17 cellular contexts compared by ENCODE assay signal in genomic region chr20:22430154-22430745, GRCh38.
DNase-seq lines count a peak whose midpoint lies in the region; ATAC-seq, FAIRE-seq and TF ChIP-seq lines count a peak whose summit lies in the region.
"Had no signal": no experiment of that assay in that cellular context is flagged by ENCODE, and none has a peak within 500 bp of the region (broad histone marks: within the 10 kb centered on the region; RNA-seq: fewer than 3 reads in every experiment).

No MANE protein-coding gene starts in this region.

- H3K27ac ChIP-seq in SJCRH30 (peak overlapping the region; percentile 99), liver (ENCODE audit: low read depth in 1 of 2, low read length in 2 of 2) (peak overlapping the region; percentile 75 to 82)
- H3K27ac ChIP-seq: ovary, uterus had no signal

- DNase-seq in COR-L47 (lab: John Stamatoyannopoulos, UW) (peak; percentile 76), NCI-H146 (lab: John Stamatoyannopoulos, UW) (peak; percentile 99), SJCRH30 (peak; percentile 96 to 98), HTR-8/SVneo (ENCODE audit: insufficient read length, low spot score) (no peak), OCI-M1 (lab: John Stamatoyannopoulos, UW) (no peak), NCI-H2029 (lab: John Stamatoyannopoulos, UW) (no peak)
- DNase-seq: activated CD4-positive, alpha-beta T cell treated with anti-CD3 and anti-CD28 coated beads, Interleukin-2, amount 50 U/mL, for 48 hours; activated naive CD4-positive, alpha-beta T cell treated with Interleukin-2 at 50 U/mL for 16 hours; central memory CD4-positive, alpha-beta T cell; mesenchymal stem cell; NCI-H187 treated with DMSO at 0.1 percent for 48 hours; ovary; stimulated activated CD4-positive, alpha-beta T cell treated with anti-CD3 and anti-CD28 coated beads, Interleukin-1b, Interleukin-23, amount 100 ng/mL, for 48 hours; T-helper 9 cell; uterus had no signal

- ATAC-seq in GM19467 (IDR thresholded peaks at IDR 0.05; ENCODE audit: unreplicated experiment): no peak

- peaks cover 46% of the 10 kb centered on the region for H3K4me1 ChIP-seq in SJCRH30
- H3K4me1 ChIP-seq in liver (ENCODE audit: control insufficient read depth in 4 of 4, insufficient read depth in 4 of 4, low read length in 3 of 4): peaks cover 19 to 47% (median 42%) of the 10 kb centered on the region in 4 donors
- H3K4me1 ChIP-seq: uterus had no signal

- 64% methylated on average over 15 of the region's 15 CpGs for WGBS in liver

- peak overlapping the region; percentile 47 for H3K4me3 ChIP-seq in SJCRH30
- no peak overlapping the region for H3K4me3 ChIP-seq in liver (ENCODE audit: low read depth in 1 of 3, low read length in 3 of 3)
- H3K4me3 ChIP-seq: ovary, uterus had no signal

- no peaks in the 10 kb centered on the region for H3K36me3 ChIP-seq in SJCRH30
- no peaks in the 10 kb centered on the region for H3K36me3 ChIP-seq in liver (ENCODE audit: control insufficient read depth in 4 of 4, insufficient read depth in 3 of 4, low read depth in 1 of 4, low read length in 3 of 4)
- H3K36me3 ChIP-seq: ovary, uterus had no signal

- TF ChIP-seq CTCF in liver (IDR thresholded peaks at IDR 0.05; ENCODE audit: low read depth, low read length, missing input control): no peak

- H3K9ac ChIP-seq in liver (ENCODE audit: low read depth in 1 of 2, low read length in 2 of 2): peak overlapping the region in 1 of 2 donors; percentile 14

- no peaks in the 10 kb centered on the region for H3K9me3 ChIP-seq in SJCRH30 (replicated peaks)
- H3K9me3 ChIP-seq in liver (ENCODE audit: control insufficient read depth in 4 of 4, low read length in 3 of 4): peaks cover 0 to 2% (median 0%) of the 10 kb centered on the region in 4 donors
- H3K9me3 ChIP-seq: ovary, uterus had no signal

- H3K27me3 ChIP-seq in SJCRH30: no peaks in the 10 kb centered on the region
- H3K27me3 ChIP-seq in liver (ENCODE audit: control insufficient read depth in 4 of 4, insufficient read depth in 4 of 4, low read length in 3 of 4): no peaks in the 10 kb centered on the region
- H3K27me3 ChIP-seq: ovary, uterus had no signal

- TF ChIP-seq RAD21 in liver (IDR thresholded peaks at IDR 0.05): no peak

- no peak for FAIRE-seq in HTR-8/SVneo (lab: Jason Lieb, UNC)

TF ChIP-seq in liver, 16 proteins besides CTCF, POLR2A, EP300 and RAD21:
- no peak for TF ChIP-seq SP1 (IDR thresholded peaks at IDR 0.05)
- TF ChIP-seq MAX (IDR thresholded peaks at IDR 0.05): no peak
- TF ChIP-seq HNF4G (IDR thresholded peaks at IDR 0.05): no peak
- no peak for TF ChIP-seq ZBTB33 (IDR thresholded peaks at IDR 0.05)
- no peak for TF ChIP-seq FOXA2 (IDR thresholded peaks at IDR 0.05)
- no peak for TF ChIP-seq HNF4A (conservative IDR thresholded peaks at IDR 0.05)
- no peak for TF ChIP-seq EGR1 (IDR thresholded peaks at IDR 0.05; ENCODE audit: low read depth in 2 of 2)
- no peak for TF ChIP-seq NR2F2 (IDR thresholded peaks at IDR 0.05)
- no peak for TF ChIP-seq ATF3 (IDR thresholded peaks at IDR 0.05)

Comparison
In these comparisons a context has a peak if more than half of its experiments do, and no peak if none do; other contexts are left out.
1. DNase-seq: peak in COR-L47 (single experiment), NCI-H146 (single experiment) and SJCRH30 (2 of 2); none in HTR-8/SVneo (single experiment), OCI-M1 (single experiment) and NCI-H2029 (single experiment).